1 cellular context compared by ENCODE assay signal in the genomic region with DNA sequence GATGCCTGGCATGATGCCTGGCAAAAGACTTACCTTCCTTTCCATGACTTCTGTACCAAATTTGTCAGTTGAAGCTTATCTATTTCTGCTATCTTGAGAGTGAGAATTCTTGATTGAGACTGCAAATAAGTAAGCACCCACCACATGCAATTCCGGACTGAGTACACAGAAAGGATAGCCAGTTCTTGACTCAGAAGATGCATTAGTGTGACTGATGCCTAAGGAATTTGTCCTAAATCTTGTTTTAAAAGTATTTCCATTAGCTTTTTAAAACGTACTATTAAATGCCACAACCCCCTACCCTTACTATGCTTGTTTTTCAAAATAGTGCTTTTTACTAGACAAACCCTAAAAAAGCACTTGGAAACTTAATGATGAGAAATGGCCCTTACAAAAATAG.
TF ChIP-seq lines count a peak whose summit lies in the region.

No MANE protein-coding gene starts in this region.

TF ChIP-seq in GM23338, 12 proteins besides CTCF, POLR2A, EP300 and RAD21:
- no peak for TF ChIP-seq CREB1 (CRISPR knock-in tag; IDR thresholded peaks at IDR 0.05; ENCODE audit: low read depth)
- TF ChIP-seq EZH2phosphoT487 (IDR thresholded peaks at IDR 0.05; ENCODE audit: unreplicated experiment) = no peak
- TF ChIP-seq JUNB (IDR thresholded peaks at IDR 0.05; ENCODE audit: unreplicated experiment) = no peak
- TF ChIP-seq ZNF114 (CRISPR knock-in tag; IDR thresholded peaks at IDR 0.05) = no peak
- TF ChIP-seq STAT1 (IDR thresholded peaks at IDR 0.05; ENCODE audit: unreplicated experiment) = no peak
- no peak for TF ChIP-seq NANOG (IDR thresholded peaks at IDR 0.05; ENCODE audit: borderline replicate concordance)
- no peak for TF ChIP-seq POLR2AphosphoS5 (IDR thresholded peaks at IDR 0.05; ENCODE audit: low read depth)
- no peak for TF ChIP-seq EZH2 (IDR thresholded peaks at IDR 0.05; ENCODE audit: low read depth, unreplicated experiment)
- TF ChIP-seq, protein P1, sequence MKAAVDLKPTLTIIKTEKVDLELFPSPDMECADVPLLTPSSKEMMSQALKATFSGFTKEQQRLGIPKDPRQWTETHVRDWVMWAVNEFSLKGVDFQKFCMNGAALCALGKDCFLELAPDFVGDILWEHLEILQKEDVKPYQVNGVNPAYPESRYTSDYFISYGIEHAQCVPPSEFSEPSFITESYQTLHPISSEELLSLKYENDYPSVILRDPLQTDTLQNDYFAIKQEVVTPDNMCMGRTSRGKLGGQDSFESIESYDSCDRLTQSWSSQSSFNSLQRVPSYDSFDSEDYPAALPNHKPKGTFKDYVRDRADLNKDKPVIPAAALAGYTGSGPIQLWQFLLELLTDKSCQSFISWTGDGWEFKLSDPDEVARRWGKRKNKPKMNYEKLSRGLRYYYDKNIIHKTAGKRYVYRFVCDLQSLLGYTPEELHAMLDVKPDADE (IDR thresholded peaks at IDR 0.05) = no peak
- no peak for TF ChIP-seq ZNF331 (CRISPR knock-in tag; IDR thresholded peaks at IDR 0.05; ENCODE audit: low read depth)
- TF ChIP-seq, protein P2, sequence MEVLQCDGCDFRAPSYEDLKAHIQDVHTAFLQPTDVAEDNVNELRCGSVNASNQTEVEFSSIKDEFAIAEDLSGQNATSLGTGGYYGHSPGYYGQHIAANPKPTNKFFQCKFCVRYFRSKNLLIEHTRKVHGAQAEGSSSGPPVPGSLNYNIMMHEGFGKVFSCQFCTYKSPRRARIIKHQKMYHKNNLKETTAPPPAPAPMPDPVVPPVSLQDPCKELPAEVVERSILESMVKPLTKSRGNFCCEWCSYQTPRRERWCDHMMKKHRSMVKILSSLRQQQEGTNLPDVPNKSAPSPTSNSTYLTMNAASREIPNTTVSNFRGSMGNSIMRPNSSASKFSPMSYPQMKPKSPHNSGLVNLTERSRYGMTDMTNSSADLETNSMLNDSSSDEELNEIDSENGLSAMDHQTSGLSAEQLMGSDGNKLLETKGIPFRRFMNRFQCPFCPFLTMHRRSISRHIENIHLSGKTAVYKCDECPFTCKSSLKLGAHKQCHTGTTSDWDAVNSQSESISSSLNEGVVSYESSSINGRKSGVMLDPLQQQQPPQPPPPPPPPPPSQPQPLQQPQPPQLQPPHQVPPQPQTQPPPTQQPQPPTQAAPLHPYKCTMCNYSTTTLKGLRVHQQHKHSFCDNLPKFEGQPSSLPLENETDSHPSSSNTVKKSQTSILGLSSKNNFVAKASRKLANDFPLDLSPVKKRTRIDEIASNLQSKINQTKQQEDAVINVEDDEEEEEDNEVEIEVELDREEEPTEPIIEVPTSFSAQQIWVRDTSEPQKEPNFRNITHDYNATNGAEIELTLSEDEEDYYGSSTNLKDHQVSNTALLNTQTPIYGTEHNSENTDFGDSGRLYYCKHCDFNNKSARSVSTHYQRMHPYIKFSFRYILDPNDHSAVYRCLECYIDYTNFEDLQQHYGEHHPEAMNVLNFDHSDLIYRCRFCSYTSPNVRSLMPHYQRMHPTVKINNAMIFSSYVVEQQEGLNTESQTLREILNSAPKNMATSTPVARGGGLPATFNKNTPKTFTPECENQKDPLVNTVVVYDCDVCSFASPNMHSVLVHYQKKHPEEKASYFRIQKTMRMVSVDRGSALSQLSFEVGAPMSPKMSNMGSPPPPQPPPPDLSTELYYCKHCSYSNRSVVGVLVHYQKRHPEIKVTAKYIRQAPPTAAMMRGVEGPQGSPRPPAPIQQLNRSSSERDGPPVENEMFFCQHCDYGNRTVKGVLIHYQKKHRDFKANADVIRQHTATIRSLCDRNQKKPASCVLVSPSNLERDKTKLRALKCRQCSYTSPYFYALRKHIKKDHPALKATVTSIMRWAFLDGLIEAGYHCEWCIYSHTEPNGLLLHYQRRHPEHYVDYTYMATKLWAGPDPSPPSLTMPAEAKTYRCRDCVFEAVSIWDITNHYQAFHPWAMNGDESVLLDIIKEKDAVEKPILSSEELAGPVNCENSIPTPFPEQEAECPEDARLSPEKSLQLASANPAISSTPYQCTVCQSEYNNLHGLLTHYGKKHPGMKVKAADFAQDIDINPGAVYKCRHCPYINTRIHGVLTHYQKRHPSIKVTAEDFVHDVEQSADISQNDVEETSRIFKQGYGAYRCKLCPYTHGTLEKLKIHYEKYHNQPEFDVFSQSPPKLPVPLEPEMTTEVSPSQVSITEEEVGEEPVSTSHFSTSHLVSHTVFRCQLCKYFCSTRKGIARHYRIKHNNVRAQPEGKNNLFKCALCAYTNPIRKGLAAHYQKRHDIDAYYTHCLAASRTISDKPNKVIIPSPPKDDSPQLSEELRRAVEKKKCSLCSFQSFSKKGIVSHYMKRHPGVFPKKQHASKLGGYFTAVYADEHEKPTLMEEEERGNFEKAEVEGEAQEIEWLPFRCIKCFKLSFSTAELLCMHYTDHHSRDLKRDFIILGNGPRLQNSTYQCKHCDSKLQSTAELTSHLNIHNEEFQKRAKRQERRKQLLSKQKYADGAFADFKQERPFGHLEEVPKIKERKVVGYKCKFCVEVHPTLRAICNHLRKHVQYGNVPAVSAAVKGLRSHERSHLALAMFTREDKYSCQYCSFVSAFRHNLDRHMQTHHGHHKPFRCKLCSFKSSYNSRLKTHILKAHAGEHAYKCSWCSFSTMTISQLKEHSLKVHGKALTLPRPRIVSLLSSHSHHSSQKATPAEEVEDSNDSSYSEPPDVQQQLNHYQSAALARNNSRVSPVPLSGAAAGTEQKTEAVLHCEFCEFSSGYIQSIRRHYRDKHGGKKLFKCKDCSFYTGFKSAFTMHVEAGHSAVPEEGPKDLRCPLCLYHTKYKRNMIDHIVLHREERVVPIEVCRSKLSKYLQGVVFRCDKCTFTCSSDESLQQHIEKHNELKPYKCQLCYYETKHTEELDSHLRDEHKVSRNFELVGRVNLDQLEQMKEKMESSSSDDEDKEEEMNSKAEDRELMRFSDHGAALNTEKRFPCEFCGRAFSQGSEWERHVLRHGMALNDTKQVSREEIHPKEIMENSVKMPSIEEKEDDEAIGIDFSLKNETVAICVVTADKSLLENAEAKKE (CRISPR knock-in tag; IDR thresholded peaks at IDR 0.05) = no peak
- TF ChIP-seq, protein P3, sequence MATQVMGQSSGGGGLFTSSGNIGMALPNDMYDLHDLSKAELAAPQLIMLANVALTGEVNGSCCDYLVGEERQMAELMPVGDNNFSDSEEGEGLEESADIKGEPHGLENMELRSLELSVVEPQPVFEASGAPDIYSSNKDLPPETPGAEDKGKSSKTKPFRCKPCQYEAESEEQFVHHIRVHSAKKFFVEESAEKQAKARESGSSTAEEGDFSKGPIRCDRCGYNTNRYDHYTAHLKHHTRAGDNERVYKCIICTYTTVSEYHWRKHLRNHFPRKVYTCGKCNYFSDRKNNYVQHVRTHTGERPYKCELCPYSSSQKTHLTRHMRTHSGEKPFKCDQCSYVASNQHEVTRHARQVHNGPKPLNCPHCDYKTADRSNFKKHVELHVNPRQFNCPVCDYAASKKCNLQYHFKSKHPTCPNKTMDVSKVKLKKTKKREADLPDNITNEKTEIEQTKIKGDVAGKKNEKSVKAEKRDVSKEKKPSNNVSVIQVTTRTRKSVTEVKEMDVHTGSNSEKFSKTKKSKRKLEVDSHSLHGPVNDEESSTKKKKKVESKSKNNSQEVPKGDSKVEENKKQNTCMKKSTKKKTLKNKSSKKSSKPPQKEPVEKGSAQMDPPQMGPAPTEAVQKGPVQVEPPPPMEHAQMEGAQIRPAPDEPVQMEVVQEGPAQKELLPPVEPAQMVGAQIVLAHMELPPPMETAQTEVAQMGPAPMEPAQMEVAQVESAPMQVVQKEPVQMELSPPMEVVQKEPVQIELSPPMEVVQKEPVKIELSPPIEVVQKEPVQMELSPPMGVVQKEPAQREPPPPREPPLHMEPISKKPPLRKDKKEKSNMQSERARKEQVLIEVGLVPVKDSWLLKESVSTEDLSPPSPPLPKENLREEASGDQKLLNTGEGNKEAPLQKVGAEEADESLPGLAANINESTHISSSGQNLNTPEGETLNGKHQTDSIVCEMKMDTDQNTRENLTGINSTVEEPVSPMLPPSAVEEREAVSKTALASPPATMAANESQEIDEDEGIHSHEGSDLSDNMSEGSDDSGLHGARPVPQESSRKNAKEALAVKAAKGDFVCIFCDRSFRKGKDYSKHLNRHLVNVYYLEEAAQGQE (IDR thresholded peaks at IDR 0.05; ENCODE audit: unreplicated experiment) = no peak
